In the genomic region with DNA sequence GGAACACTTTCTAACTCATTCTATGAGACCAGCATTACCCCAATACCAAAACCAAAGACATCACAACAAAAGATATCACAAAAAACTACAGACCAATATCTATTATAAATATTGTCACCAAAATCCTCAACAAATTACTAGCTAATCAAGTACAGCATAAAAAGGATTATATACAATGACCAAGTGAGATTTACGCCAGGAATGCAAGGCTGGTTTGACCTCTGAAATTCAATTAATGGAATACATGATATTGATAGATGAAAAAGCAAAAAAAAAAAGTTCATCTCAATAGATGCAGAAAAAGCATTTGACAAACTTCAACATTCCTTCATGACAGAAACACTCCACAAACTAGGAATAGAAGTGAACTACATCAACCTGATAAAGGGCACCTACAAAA, we compare ENCODE assay signal across 19 cellular contexts.
DNase-seq lines count a peak whose midpoint lies in the region; ATAC-seq and TF ChIP-seq lines count a peak whose summit lies in the region.
"Had no signal": no experiment of that assay in that cellular context is flagged by ENCODE, and none has a peak within 500 bp of the region (broad histone marks: within the 10 kb centered on the region; RNA-seq: fewer than 3 reads in every experiment).

No MANE protein-coding gene starts in this region.

- H3K36me3 Mint-ChIP-seq in activated T-cell treated with anti-CD3 and anti-CD28 coated beads, Interleukin-2, amount 50 U/mL, for 72 hours (ENCODE audit: insufficient read depth in 2 of 2), result peaks cover 11 to 20% of the 10 kb centered on the region in 2 donors
- H3K36me3 Mint-ChIP-seq: CD4-positive, CD25-positive, alpha-beta regulatory T cell had no signal

- intact Hi-C loops in posterior cingulate gyrus (cut with DNase I), result no loop called here

- H3K27me3 Mint-ChIP-seq in activated T-cell treated with anti-CD3 and anti-CD28 coated beads, Interleukin-2, amount 50 U/mL, for 72 hours (ENCODE audit: low read depth), result no peaks in the 10 kb centered on the region
- H3K27me3 Mint-ChIP-seq: IgD-negative memory B cell had no signal

- no peak for DNase-seq in activated T-cell treated with anti-CD3 and anti-CD28 coated beads, Interleukin-2, amount 50 U/mL, for 72 hours
- no peak for DNase-seq in activated T-cell treated with anti-CD3 and anti-CD28 coated beads, Interleukin-2, amount 50 U/mL, for 48 hours
- DNase-seq in OCI-M1 (lab: John Stamatoyannopoulos, UW) (peak; percentile 33), dermis blood vessel endothelial cell (peak; percentile 7), activated gamma-delta T cell treated with Interleukin-2 at 50 U/mL for 16 hours (no peak), posterior cingulate gyrus (no peak)
- DNase-seq: ACHN; BE2C; C1 segment of cervical spinal cord; Caco-2; CD4-positive, CD25-positive, alpha-beta regulatory T cell; CD8-positive, alpha-beta memory T cell; DMS79 treated with DMSO at 0.1 percent for 48 hours; GF-D8 had no signal

- peak overlapping the region; percentile 15 for H3K27ac Mint-ChIP-seq in activated T-cell treated with anti-CD3 and anti-CD28 coated beads, Interleukin-2, amount 50 U/mL, for 72 hours
- H3K27ac Mint-ChIP-seq: CD4-positive, CD25-positive, alpha-beta regulatory T cell; CD8-positive, alpha-beta memory T cell; GM23338; IgD-negative memory B cell had no signal

- H3K4me3 Mint-ChIP-seq in activated T-cell treated with anti-CD3 and anti-CD28 coated beads, Interleukin-2, amount 50 U/mL, for 72 hours, result no peak overlapping the region
- H3K4me3 Mint-ChIP-seq: CD4-positive, CD25-positive, alpha-beta regulatory T cell; CD8-positive, alpha-beta memory T cell; GM23338 had no signal

- H3K9me3 Mint-ChIP-seq in activated T-cell treated with anti-CD3 and anti-CD28 coated beads, Interleukin-2, amount 50 U/mL, for 72 hours, result peaks cover 10 to 13% of the 10 kb centered on the region in 2 donors

- ATAC-seq in activated T-cell treated with anti-CD3 and anti-CD28 coated beads, Interleukin-2, amount 50 U/mL, for 72 hours (replicated peaks in 1 of 2), result no peak
- no peak for ATAC-seq in SK-N-SH treated with all-trans-retinoic acid at 6 μM for 48 hours
- ATAC-seq: GM23338, HCT116, HepG2 had no signal

- no peaks in the 10 kb centered on the region for H3K4me1 Mint-ChIP-seq in activated T-cell treated with anti-CD3 and anti-CD28 coated beads, Interleukin-2, amount 50 U/mL, for 72 hours (ENCODE audit: low read depth)
- H3K4me1 Mint-ChIP-seq: CD4-positive, CD25-positive, alpha-beta regulatory T cell; CD8-positive, alpha-beta memory T cell; IgD-negative memory B cell had no signal

TF ChIP-seq in SK-N-SH treated with all-trans-retinoic acid at 6 μM for 48 hours, 23 proteins besides CTCF, POLR2A, EP300 and RAD21:
- TF ChIP-seq POU6F1 (CRISPR knock-in tag; IDR thresholded peaks at IDR 0.05; ENCODE audit: borderline replicate concordance, low read depth) (no peak), ZNF70 (CRISPR knock-in tag; IDR thresholded peaks at IDR 0.05) (no peak), ZNF565 (CRISPR knock-in tag; conservative IDR thresholded peaks at IDR 0.05; ENCODE audit: low read depth) (no peak), CREB5 (CRISPR knock-in tag; IDR thresholded peaks at IDR 0.05; ENCODE audit: low read depth) (no peak), ZNF8 (CRISPR knock-in tag; IDR thresholded peaks at IDR 0.05) (no peak), CSDC2 (CRISPR knock-in tag; IDR thresholded peaks at IDR 0.05) (no peak), ZFP30 (CRISPR knock-in tag; IDR thresholded peaks at IDR 0.05) (no peak), ZC3H10 (CRISPR knock-in tag; IDR thresholded peaks at IDR 0.05) (no peak), ARNTL (CRISPR knock-in tag; IDR thresholded peaks at IDR 0.05; ENCODE audit: borderline replicate concordance, low read depth) (no peak), GLIS3 (CRISPR knock-in tag; IDR thresholded peaks at IDR 0.05) (no peak), ZFP3 (CRISPR knock-in tag; IDR thresholded peaks at IDR 0.05) (no peak), ESRRG (CRISPR knock-in tag; IDR thresholded peaks at IDR 0.05) (no peak), BACH2 (CRISPR knock-in tag; IDR thresholded peaks at IDR 0.05; ENCODE audit: borderline replicate concordance) (no peak)
- TF ChIP-seq, protein P1, sequence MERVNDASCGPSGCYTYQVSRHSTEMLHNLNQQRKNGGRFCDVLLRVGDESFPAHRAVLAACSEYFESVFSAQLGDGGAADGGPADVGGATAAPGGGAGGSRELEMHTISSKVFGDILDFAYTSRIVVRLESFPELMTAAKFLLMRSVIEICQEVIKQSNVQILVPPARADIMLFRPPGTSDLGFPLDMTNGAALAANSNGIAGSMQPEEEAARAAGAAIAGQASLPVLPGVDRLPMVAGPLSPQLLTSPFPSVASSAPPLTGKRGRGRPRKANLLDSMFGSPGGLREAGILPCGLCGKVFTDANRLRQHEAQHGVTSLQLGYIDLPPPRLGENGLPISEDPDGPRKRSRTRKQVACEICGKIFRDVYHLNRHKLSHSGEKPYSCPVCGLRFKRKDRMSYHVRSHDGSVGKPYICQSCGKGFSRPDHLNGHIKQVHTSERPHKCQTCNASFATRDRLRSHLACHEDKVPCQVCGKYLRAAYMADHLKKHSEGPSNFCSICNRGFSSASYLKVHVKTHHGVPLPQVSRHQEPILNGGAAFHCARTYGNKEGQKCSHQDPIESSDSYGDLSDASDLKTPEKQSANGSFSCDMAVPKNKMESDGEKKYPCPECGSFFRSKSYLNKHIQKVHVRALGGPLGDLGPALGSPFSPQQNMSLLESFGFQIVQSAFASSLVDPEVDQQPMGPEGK (CRISPR knock-in tag; IDR thresholded peaks at IDR 0.05; ENCODE audit: borderline replicate concordance), result no peak
- TF ChIP-seq, protein P2, sequence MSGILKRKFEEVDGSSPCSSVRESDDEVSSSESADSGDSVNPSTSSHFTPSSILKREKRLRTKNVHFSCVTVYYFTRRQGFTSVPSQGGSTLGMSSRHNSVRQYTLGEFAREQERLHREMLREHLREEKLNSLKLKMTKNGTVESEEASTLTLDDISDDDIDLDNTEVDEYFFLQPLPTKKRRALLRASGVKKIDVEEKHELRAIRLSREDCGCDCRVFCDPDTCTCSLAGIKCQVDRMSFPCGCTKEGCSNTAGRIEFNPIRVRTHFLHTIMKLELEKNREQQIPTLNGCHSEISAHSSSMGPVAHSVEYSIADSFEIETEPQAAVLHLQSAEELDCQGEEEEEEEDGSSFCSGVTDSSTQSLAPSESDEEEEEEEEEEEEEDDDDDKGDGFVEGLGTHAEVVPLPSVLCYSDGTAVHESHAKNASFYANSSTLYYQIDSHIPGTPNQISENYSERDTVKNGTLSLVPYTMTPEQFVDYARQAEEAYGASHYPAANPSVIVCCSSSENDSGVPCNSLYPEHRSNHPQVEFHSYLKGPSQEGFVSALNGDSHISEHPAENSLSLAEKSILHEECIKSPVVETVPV (CRISPR knock-in tag; IDR thresholded peaks at IDR 0.05), result no peak

Comparison
In these comparisons a context has a peak if more than half of its experiments do, and no peak if none do; other contexts are left out.
1. DNase-seq: peak in OCI-M1 (single experiment) and dermis blood vessel endothelial cell (single experiment); none in activated T-cell treated with anti-CD3 and anti-CD28 coated beads, Interleukin-2, amount 50 U/mL, for 72 hours (0 of 2), activated T-cell treated with anti-CD3 and anti-CD28 coated beads, Interleukin-2, amount 50 U/mL, for 48 hours (0 of 2), activated gamma-delta T cell treated with Interleukin-2 at 50 U/mL for 16 hours (single experiment) and posterior cingulate gyrus (0 of 10).